2 cellular contexts compared by ENCODE assay signal in the genomic region with DNA sequence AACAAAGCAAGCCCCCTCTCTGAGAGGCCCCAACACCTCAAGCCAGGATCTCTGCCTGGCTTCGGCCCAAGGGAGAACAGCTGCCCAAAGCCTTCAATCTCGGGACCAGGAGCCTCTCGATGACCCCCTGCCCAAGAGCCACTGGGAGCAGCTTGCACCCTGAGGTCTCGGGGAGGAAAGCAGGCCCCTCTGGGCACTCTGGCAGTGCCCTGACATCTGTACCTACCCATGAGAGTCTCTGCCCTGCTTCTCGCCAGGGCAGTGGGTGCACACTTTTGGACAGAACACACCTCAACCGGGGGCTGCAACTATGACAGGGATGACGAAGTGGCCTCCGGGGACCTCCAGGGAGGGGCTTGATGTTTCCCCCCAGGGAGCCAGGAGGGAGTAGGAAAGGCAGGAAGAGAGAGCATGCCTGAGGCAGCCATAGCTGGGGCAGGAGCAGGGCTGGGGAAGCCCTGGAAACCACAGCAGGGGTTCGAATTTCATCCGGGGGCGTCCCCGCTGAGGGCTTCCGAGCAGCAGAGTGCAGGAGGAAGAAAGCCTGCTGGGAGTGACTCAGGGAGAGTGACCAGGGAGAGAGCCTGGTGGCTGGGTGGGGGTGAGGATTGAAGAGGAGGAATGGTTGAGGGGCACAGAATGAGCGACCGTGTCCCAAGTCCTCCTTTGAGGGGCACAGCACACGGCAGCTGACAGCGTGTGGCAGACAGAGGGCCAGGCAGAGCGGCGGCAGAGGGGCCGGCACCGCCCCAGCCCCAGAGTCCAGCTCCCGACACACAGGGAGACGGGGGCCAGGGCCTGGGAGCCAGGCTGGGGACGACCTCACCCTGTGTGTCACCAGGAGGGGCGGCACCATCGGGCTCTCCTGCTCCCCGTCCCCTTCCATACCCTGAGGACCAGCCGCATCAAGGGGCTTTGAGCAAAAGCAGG.
TF ChIP-seq lines count a peak whose summit lies in the region.

No MANE protein-coding gene starts in this region.

TF ChIP-seq in HEK293, 187 proteins besides CTCF, POLR2A, EP300 and RAD21 (continued from another document and continues in another):
- TF ChIP-seq ZNF514 (tag by site-specific recombination; IDR thresholded peaks at IDR 0.05) (no peak), ZNF654 (tag by site-specific recombination; IDR thresholded peaks at IDR 0.05; ENCODE audit: low read depth) (no peak), ZNF157 (tag by site-specific recombination; IDR thresholded peaks at IDR 0.05) (no peak), GLIS2 (tag by site-specific recombination; IDR thresholded peaks at IDR 0.05) (peak; percentile 98), ZNF133 (tag by site-specific recombination; IDR thresholded peaks at IDR 0.05) (no peak), ZNF544 (tag by site-specific recombination; IDR thresholded peaks at IDR 0.05) (no peak), HOXD13 (CRISPR knock-in tag; IDR thresholded peaks at IDR 0.05; ENCODE audit: borderline replicate concordance) (no peak), HOXC10 (CRISPR knock-in tag; IDR thresholded peaks at IDR 0.05) (no peak), ZNF510 (tag by site-specific recombination; IDR thresholded peaks at IDR 0.05; ENCODE audit: insufficient replicate concordance) (no peak), ZNF221 (tag by site-specific recombination; IDR thresholded peaks at IDR 0.05; ENCODE audit: borderline replicate concordance) (no peak), ZFP3 (tag by site-specific recombination; IDR thresholded peaks at IDR 0.05; ENCODE audit: low read depth) (no peak), TCF7L2 (IDR thresholded peaks at IDR 0.05; ENCODE audit: borderline replicate concordance, low read depth, low read length) (no peak), ZNF416 (tag by site-specific recombination; IDR thresholded peaks at IDR 0.05) (no peak), RBAK (tag by site-specific recombination; IDR thresholded peaks at IDR 0.05) (no peak), ZNF580 (tag by site-specific recombination; IDR thresholded peaks at IDR 0.05) (no peak), ZNF121 (tag by site-specific recombination; IDR thresholded peaks at IDR 0.05) (no peak)
- TF ChIP-seq, protein P1, sequence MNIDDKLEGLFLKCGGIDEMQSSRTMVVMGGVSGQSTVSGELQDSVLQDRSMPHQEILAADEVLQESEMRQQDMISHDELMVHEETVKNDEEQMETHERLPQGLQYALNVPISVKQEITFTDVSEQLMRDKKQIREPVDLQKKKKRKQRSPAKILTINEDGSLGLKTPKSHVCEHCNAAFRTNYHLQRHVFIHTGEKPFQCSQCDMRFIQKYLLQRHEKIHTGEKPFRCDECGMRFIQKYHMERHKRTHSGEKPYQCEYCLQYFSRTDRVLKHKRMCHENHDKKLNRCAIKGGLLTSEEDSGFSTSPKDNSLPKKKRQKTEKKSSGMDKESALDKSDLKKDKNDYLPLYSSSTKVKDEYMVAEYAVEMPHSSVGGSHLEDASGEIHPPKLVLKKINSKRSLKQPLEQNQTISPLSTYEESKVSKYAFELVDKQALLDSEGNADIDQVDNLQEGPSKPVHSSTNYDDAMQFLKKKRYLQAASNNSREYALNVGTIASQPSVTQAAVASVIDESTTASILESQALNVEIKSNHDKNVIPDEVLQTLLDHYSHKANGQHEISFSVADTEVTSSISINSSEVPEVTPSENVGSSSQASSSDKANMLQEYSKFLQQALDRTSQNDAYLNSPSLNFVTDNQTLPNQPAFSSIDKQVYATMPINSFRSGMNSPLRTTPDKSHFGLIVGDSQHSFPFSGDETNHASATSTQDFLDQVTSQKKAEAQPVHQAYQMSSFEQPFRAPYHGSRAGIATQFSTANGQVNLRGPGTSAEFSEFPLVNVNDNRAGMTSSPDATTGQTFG (tag by site-specific recombination; IDR thresholded peaks at IDR 0.05; ENCODE audit: borderline replicate concordance): no peak
- TF ChIP-seq, protein P2, sequence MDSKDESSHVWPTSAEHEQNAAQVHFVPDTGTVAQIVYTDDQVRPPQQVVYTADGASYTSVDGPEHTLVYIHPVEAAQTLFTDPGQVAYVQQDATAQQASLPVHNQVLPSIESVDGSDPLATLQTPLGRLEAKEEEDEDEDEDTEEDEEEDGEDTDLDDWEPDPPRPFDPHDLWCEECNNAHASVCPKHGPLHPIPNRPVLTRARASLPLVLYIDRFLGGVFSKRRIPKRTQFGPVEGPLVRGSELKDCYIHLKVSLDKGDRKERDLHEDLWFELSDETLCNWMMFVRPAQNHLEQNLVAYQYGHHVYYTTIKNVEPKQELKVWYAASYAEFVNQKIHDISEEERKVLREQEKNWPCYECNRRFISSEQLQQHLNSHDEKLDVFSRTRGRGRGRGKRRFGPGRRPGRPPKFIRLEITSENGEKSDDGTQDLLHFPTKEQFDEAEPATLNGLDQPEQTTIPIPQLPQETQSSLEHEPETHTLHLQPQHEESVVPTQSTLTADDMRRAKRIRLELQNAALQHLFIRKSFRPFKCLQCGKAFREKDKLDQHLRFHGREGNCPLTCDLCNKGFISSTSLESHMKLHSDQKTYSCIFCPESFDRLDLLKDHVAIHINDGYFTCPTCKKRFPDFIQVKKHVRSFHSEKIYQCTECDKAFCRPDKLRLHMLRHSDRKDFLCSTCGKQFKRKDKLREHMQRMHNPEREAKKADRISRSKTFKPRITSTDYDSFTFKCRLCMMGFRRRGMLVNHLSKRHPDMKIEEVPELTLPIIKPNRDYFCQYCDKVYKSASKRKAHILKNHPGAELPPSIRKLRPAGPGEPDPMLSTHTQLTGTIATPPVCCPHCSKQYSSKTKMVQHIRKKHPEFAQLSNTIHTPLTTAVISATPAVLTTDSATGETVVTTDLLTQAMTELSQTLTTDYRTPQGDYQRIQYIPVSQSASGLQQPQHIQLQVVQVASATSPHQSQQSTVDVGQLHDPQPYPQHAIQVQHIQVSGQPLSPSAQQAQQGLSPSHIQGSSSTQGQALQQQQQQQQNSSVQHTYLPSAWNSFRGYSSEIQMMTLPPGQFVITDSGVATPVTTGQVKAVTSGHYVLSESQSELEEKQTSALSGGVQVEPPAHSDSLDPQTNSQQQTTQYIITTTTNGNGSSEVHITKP (tag by site-specific recombination; IDR thresholded peaks at IDR 0.05): no peak
- TF ChIP-seq, protein P3, sequence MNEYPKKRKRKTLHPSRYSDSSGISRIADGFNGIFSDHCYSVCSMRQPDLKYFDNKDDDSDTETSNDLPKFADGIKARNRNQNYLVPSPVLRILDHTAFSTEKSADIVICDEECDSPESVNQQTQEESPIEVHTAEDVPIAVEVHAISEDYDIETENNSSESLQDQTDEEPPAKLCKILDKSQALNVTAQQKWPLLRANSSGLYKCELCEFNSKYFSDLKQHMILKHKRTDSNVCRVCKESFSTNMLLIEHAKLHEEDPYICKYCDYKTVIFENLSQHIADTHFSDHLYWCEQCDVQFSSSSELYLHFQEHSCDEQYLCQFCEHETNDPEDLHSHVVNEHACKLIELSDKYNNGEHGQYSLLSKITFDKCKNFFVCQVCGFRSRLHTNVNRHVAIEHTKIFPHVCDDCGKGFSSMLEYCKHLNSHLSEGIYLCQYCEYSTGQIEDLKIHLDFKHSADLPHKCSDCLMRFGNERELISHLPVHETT (tag by site-specific recombination; IDR thresholded peaks at IDR 0.05): no peak

TF ChIP-seq in WTC11, 78 proteins besides CTCF, POLR2A, EP300 and RAD21 (continued from another document):
- TF ChIP-seq, protein P4, sequence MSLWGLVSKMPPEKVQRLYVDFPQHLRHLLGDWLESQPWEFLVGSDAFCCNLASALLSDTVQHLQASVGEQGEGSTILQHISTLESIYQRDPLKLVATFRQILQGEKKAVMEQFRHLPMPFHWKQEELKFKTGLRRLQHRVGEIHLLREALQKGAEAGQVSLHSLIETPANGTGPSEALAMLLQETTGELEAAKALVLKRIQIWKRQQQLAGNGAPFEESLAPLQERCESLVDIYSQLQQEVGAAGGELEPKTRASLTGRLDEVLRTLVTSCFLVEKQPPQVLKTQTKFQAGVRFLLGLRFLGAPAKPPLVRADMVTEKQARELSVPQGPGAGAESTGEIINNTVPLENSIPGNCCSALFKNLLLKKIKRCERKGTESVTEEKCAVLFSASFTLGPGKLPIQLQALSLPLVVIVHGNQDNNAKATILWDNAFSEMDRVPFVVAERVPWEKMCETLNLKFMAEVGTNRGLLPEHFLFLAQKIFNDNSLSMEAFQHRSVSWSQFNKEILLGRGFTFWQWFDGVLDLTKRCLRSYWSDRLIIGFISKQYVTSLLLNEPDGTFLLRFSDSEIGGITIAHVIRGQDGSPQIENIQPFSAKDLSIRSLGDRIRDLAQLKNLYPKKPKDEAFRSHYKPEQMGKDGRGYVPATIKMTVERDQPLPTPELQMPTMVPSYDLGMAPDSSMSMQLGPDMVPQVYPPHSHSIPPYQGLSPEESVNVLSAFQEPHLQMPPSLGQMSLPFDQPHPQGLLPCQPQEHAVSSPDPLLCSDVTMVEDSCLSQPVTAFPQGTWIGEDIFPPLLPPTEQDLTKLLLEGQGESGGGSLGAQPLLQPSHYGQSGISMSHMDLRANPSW (CRISPR knock-in tag; conservative IDR thresholded peaks at IDR 0.05; ENCODE audit: low read depth): 0 out of 2 replicates have a peak, but pooled peaks have one; percentile 55
- TF ChIP-seq FOXK1 (CRISPR knock-in tag; IDR thresholded peaks at IDR 0.05) (no peak), ZNF396 (CRISPR knock-in tag; IDR thresholded peaks at IDR 0.05; ENCODE audit: borderline replicate concordance) (no peak), ZNF219 (CRISPR knock-in tag; IDR thresholded peaks at IDR 0.05; ENCODE audit: borderline replicate concordance) (0 out of 2 replicates have a peak, but pooled peaks have one; percentile 41), ZNF317 (CRISPR knock-in tag; IDR thresholded peaks at IDR 0.05; ENCODE audit: borderline replicate concordance, low read depth) (no peak), ATF3 (CRISPR knock-in tag; conservative IDR thresholded peaks at IDR 0.05) (no peak)
- TF ChIP-seq, protein P5, sequence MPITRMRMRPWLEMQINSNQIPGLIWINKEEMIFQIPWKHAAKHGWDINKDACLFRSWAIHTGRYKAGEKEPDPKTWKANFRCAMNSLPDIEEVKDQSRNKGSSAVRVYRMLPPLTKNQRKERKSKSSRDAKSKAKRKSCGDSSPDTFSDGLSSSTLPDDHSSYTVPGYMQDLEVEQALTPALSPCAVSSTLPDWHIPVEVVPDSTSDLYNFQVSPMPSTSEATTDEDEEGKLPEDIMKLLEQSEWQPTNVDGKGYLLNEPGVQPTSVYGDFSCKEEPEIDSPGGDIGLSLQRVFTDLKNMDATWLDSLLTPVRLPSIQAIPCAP (CRISPR knock-in tag; IDR thresholded peaks at IDR 0.05): no peak
